ENCODE assay signal across 21 cellular contexts in genomic region chr9:86974421-86974820, GRCh38. TPM values are rescaled to one million over a fixed set of nuclear protein-coding genes. Genes with fewer than 3 reads are reported as not detected.
A peak's percentile ranks its signal among the peaks of the same experiment; 100 is the strongest.
DNase-seq lines count a peak whose midpoint lies in the region; ATAC-seq, FAIRE-seq and TF ChIP-seq lines count a peak whose summit lies in the region.
"Had no signal": no experiment of that assay in that cellular context is flagged by ENCODE, and none has a peak within 500 bp of the region (broad histone marks: within the 10 kb centered on the region; RNA-seq: fewer than 3 reads in every experiment).

No MANE protein-coding gene starts in this region.

- no peak for TF ChIP-seq EP300 in GM12878 (IDR thresholded peaks at IDR 0.05; ENCODE audit: borderline replicate concordance in 1 of 2, control insufficient read depth in 1 of 2, low read depth in 2 of 2, low read length in 2 of 2)

- H3K4me1 ChIP-seq in GM23248 (ENCODE audit: insufficient read depth) (peaks cover 54% of the 10 kb centered on the region), GM12878 (ENCODE audit: control insufficient read depth, insufficient read depth, low read length) (no peaks in the 10 kb centered on the region), breast epithelium (no peaks in the 10 kb centered on the region), vagina (no peaks in the 10 kb centered on the region)

- H3K79me2 ChIP-seq in GM23248 (ENCODE audit: insufficient read depth) = no peaks in the 10 kb centered on the region
- no peaks in the 10 kb centered on the region for H3K79me2 ChIP-seq in GM12878 (ENCODE audit: control insufficient read depth, insufficient read depth, low read length)

- TF ChIP-seq POLR2A in GM12878 (IDR thresholded peaks at IDR 0.05; ENCODE audit: low read depth, low read length) (no peak), breast epithelium (IDR thresholded peaks at IDR 0.05) (no peak), vagina (IDR thresholded peaks at IDR 0.05) (no peak)

- H3K9ac ChIP-seq in GM23248 (no peak overlapping the region), GM12878 (ENCODE audit: control insufficient read depth, insufficient read depth, low read length) (no peak overlapping the region)

- TF ChIP-seq CTCF in GM12878 (IDR thresholded peaks at IDR 0.05 in 2 of 3, conservative IDR thresholded peaks at IDR 0.05 in 1 of 3; ENCODE audit: control insufficient read depth in 2 of 3, extremely low read depth in 1 of 3, insufficient read depth in 1 of 3, low read depth in 3 of 3, low read length in 3 of 3) = no peak
- peak; percentile 11 for TF ChIP-seq CTCF in foreskin fibroblast (IDR thresholded peaks at IDR 0.05; ENCODE audit: low read depth, low read length)
- no peak for TF ChIP-seq CTCF in osteocyte (IDR thresholded peaks at IDR 0.05)
- no peak for TF ChIP-seq CTCF in breast epithelium (IDR thresholded peaks at IDR 0.05)
- TF ChIP-seq CTCF in vagina (IDR thresholded peaks at IDR 0.05) = no peak

- peak overlapping the region; percentile 82 for H3K27ac Mint-ChIP-seq in osteocyte (ENCODE audit: unreplicated experiment)

- H3K4me3 ChIP-seq in GM23248 (no peak overlapping the region), GM12878 (no peak overlapping the region), foreskin fibroblast (ENCODE audit: low read depth in 1 of 2, low read length in 2 of 2) (no peak overlapping the region), breast epithelium (no peak overlapping the region), vagina (no peak overlapping the region)

- H3K27me3 ChIP-seq in GM23248 (replicated peaks; ENCODE audit: insufficient read depth) (no peaks in the 10 kb centered on the region), GM12878 (replicated peaks in 1 of 2; ENCODE audit: control insufficient read depth in 2 of 2, insufficient read depth in 2 of 2, low read length in 1 of 2) (no peaks in the 10 kb centered on the region; a peak in 2 of 4 replicates), breast epithelium (no peaks in the 10 kb centered on the region), vagina (no peaks in the 10 kb centered on the region)

- no peak overlapping the region for H3K27ac ChIP-seq in GM23248
- H3K27ac ChIP-seq in GM12878 (ENCODE audit: control insufficient read depth, insufficient read depth) = no peak overlapping the region
- H3K27ac ChIP-seq in breast epithelium = no peak overlapping the region
- H3K27ac ChIP-seq in vagina = no peak overlapping the region
- H3K27ac ChIP-seq: C4-2B had no signal

- FAIRE-seq in GM12878 (lab: Jason Lieb, UNC) = no peak

- no peaks in the 10 kb centered on the region for H3K36me3 Mint-ChIP-seq in osteocyte (ENCODE audit: unreplicated experiment)

- H4K20me1 ChIP-seq in GM23248 (ENCODE audit: insufficient read depth) (no peaks in the 10 kb centered on the region), GM12878 (ENCODE audit: control insufficient read depth, insufficient read depth) (no peaks in the 10 kb centered on the region)

- CTCF ChIA-PET in GM12878 (lab: Yijun Ruan, JAX) = interaction anchor here (0.9 kb wide), 1 partner anchor 561 kb away, joined by 3 read pairs; no protein-coding TSS in a partner anchor

- no peaks in the 10 kb centered on the region for H3K36me3 ChIP-seq in GM23248 (ENCODE audit: low read depth)
- no peaks in the 10 kb centered on the region for H3K36me3 ChIP-seq in GM12878 (ENCODE audit: control insufficient read depth in 2 of 2, insufficient read depth in 2 of 2, low read length in 1 of 2)
- H3K36me3 ChIP-seq in breast epithelium = no peaks in the 10 kb centered on the region
- no peaks in the 10 kb centered on the region for H3K36me3 ChIP-seq in vagina

- no peak overlapping the region for H3K4me3 Mint-ChIP-seq in osteocyte (ENCODE audit: unreplicated experiment)

- RAD21 ChIA-PET in GM12878 (lab: Charles Lee; ENCODE audit: unreplicated experiment) = no interaction called here

- H3K9me2 ChIP-seq in GM23248 (ENCODE audit: insufficient read depth) = no peaks in the 10 kb centered on the region

- BruUV-seq in GM12878 (replicated peaks; lab: Mats Ljungman, UMichigan) = no TSS peak

- intact Hi-C loops in GM12878 (cut with micrococcal nuclease; ENCODE audit: unreplicated experiment) = no loop called here
- intact Hi-C loops in breast epithelium (cut with DNase I; ENCODE audit: low total_unique reads) = loop anchor here (5.0 kb wide), 1 partner anchor 268 kb away; no protein-coding TSS in a partner anchor
- intact Hi-C loops in vagina (cut with DNase I) = no loop called here

- TF ChIP-seq RAD21 in GM12878 (IDR thresholded peaks at IDR 0.05; ENCODE audit: insufficient read depth, low read depth, low read length) = 0 out of 2 replicates have a peak, but pooled peaks have one; percentile 5

- in situ Hi-C loops in GM23248 (cut with MboI) = loop anchor here (10.0 kb wide), 1 partner anchor 350 kb away; no protein-coding TSS in a partner anchor
- in situ Hi-C loops in GM12878 (cut with MboI) = no loop called here

- ATAC-seq in GM12878 = no peak
- ATAC-seq: PC-3 had no signal

- H3K4me2 ChIP-seq in GM23248 (ENCODE audit: unreplicated experiment) (no peak overlapping the region), GM12878 (ENCODE audit: control insufficient read depth, insufficient read depth) (no peak overlapping the region)

- WGBS in GM23248 (ENCODE audit: low coverage in 1 of 2, low lambda C conversion rate in 2 of 2, missing lambda C conversion rate in 2 of 2), 2 experiments = 88 to 91% methylated on average over 2 of the region's 2 CpGs
- WGBS in GM12878 (ENCODE audit: insufficient coverage, insufficient replicate concordance, low lambda C conversion rate, missing lambda C conversion rate) = 19% methylated on average over 2 of the region's 2 CpGs

- POLR2A ChIA-PET in GM12878 (lab: Charles Lee) = no interaction called here

- no peaks in the 10 kb centered on the region for H3K9me3 ChIP-seq in GM23248 (ENCODE audit: low read depth)
- no peaks in the 10 kb centered on the region for H3K9me3 ChIP-seq in GM12878 (replicated peaks; ENCODE audit: control insufficient read depth, insufficient read depth, low read length)
- H3K9me3 ChIP-seq in breast epithelium = no peaks in the 10 kb centered on the region
- H3K9me3 ChIP-seq in vagina = no peaks in the 10 kb centered on the region

- H3K4me1 Mint-ChIP-seq in osteocyte (ENCODE audit: unreplicated experiment) = peaks cover 60% of the 10 kb centered on the region

- no peaks in the 10 kb centered on the region for H3K9me3 Mint-ChIP-seq in osteocyte (ENCODE audit: unreplicated experiment)

- SMC1A ChIA-PET in GM12878 (lab: Charles Lee; ENCODE audit: uncharacterized antibody, unreplicated experiment) = no interaction called here

- H2AFZ ChIP-seq in GM23248 (no peak overlapping the region), GM12878 (ENCODE audit: control insufficient read depth, low read depth, low read length) (no peak overlapping the region)

- DNase-seq in GM23248 (peak; percentile 22), GM12878 (ENCODE audit: low read depth, low spot score) (no peak), foreskin fibroblast (no peak), osteocyte (ENCODE audit: extremely low spot score, unreplicated experiment) (no peak), dermis blood vessel endothelial cell (no peak), breast epithelium (ENCODE audit: low spot score in 2 of 2) (no peak), vagina (ENCODE audit: extremely low spot score in 2 of 2) (no peak), NCI-H1436 (lab: John Stamatoyannopoulos, UW) (no peak)
- DNase-seq: AML-193, DMS 273 treated with DMSO at 0.1 percent for 48 hours, GF-D8, KBM-7, MV-4-11, NCI-H1417, NCI-H187 treated with DMSO at 0.1 percent for 48 hours, NCI-H345, NCI-H526, PC-3, RPMI8226, SHP77 treated with DMSO at 0.1 percent for 48 hours had no signal

- H3F3A ChIP-seq in GM23248 (ENCODE audit: insufficient read depth) = peaks cover 22% of the 10 kb centered on the region

- no peaks in the 10 kb centered on the region for H3K27me3 Mint-ChIP-seq in osteocyte (ENCODE audit: unreplicated experiment)

TF ChIP-seq in GM12878, 131 proteins besides CTCF, POLR2A, EP300 and RAD21 (continues in another document):
- no peak for TF ChIP-seq GATAD2B (conservative IDR thresholded peaks at IDR 0.05; ENCODE audit: low read depth)
- no peak for TF ChIP-seq KLF5 (IDR thresholded peaks at IDR 0.05; ENCODE audit: partially characterized antibody)
- TF ChIP-seq ASH2L (IDR thresholded peaks at IDR 0.05; ENCODE audit: borderline replicate concordance, low read depth) = no peak
- no peak for TF ChIP-seq SPI1 (IDR thresholded peaks at IDR 0.05; ENCODE audit: borderline replicate concordance, insufficient read depth, low read depth, low read length)
- TF ChIP-seq PBX3 (IDR thresholded peaks at IDR 0.05; ENCODE audit: insufficient replicate concordance, low read depth, low read length) = no peak
- TF ChIP-seq STAT3 (IDR thresholded peaks at IDR 0.05; ENCODE audit: low read depth, low read length) = no peak

RNA-seq across cellular contexts. Expression of gene GAS1, which starts 27.1 kb away (rescaled TPM):
- total RNA-seq in GM23248 (2014; rRNA removed; shearing (Covaris generic)) = 29.7 and 36.0 TPM in 2 replicates
- polyA plus RNA-seq in GM23248 (2016; fragmentation: Nextera tagmentation; extraction: Ambion mirVana) (8.1 and 10.7 TPM in 2 replicates), GM12878 (2011; rRNA removed) (not detected in 2 replicates), GM12878 (2014; fragmentation: Illumina TruSeq; extraction: Trizol) (not detected in 2 replicates), GM12878 (2014; fragmentation: Nextera tagmentation; extraction: Ambion mirVana) (not detected), GM12878 (2014; rRNA removed) (not detected in 2 replicates), GM12878 (2016; fragmentation: Nextera tagmentation; extraction: Ambion mirVana) (not detected)
- not detected in 2 replicates for total RNA-seq in GM12878 (2013; cell fraction: nucleolus; rRNA removed)
- total RNA-seq in GM12878 (2014; rRNA removed) (not detected in 2 replicates), GM12878 (2014; rRNA removed; fragmentation: Illumina TruSeq; extraction: Trizol) (not detected in 2 replicates), GM12878 (2021) (not detected in 2 replicates), osteocyte (304 and 307 TPM in 2 replicates), dermis blood vessel endothelial cell (1.4 and 1.5 TPM in 2 replicates), breast epithelium (10 to 100 TPM; 48.2 to 99.9 (median 79.8) TPM), vagina (163 TPM)
- not detected for polyA plus RNA-seq in GM12878 (2011; ENCODE audit: low read depth)
- polyA plus RNA-seq in GM12878 (2011; cell fraction: cytosol; rRNA removed) = not detected in 2 replicates
- polyA plus RNA-seq in GM12878 (2011; cell fraction: nucleus; rRNA removed) = not detected in 2 replicates
- polyA plus RNA-seq in GM12878 (2012) = not detected in 2 replicates
- not detected in 2 replicates for polyA minus RNA-seq in GM12878 (2011; rRNA and poly(A)+ RNA removed)
- 1.1 and 1.7 TPM in 2 replicates for polyA minus RNA-seq in GM12878 (2011; cell fraction: cytosol; rRNA and poly(A)+ RNA removed)
- polyA minus RNA-seq in GM12878 (2011; cell fraction: nucleus; rRNA and poly(A)+ RNA removed) = not detected in 2 replicates
- total RNA-seq: PC-3 had no signal

Comparison
In these comparisons a context has a peak if more than half of its experiments do, and no peak if none do; other contexts are left out.
1. RNA of gene GAS1, which starts 27.1 kb away (total RNA-seq): 304 to 307 TPM in osteocyte, 163 TPM in vagina (single experiment), 48.2 to 99.9 TPM in breast epithelium and 29.7 to 36.0 TPM in GM23248; 1.4 to 1.5 TPM in dermis blood vessel endothelial cell and not detected in GM12878; every median in the first group is over 10 times any median in the second.